In the genomic region with DNA sequence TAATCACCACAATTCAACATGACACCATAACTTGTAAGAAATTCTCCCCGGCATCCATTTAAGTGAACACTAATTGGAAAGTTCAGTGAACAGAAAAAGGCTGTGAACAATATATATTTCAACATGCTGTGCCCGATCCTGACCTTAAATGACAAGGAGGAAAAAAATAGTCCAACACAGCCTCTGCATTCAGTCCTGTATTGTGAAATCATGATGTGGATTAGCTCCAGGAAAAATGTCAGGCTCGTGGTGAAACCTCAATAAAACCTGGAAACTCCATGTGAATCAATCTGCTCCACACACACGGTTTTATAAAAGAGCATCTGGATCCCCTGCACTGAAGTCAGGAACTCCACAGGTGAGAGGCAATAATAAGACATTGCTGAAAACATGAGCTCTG, we compare ENCODE assay signal across 14 cellular contexts.
A peak's percentile ranks its signal among the peaks of the same experiment; 100 is the strongest.
DNase-seq lines count a peak whose midpoint lies in the region; ATAC-seq and TF ChIP-seq lines count a peak whose summit lies in the region.
"Had no signal": no experiment of that assay in that cellular context is flagged by ENCODE, and none has a peak within 500 bp of the region (broad histone marks: within the 10 kb centered on the region; RNA-seq: fewer than 3 reads in every experiment).

No MANE protein-coding gene starts in this region.

- POLR2A ChIA-PET in CD8-positive, alpha-beta T cell (lab: Charles Lee): no interaction called here

- no peaks in the 10 kb centered on the region for H3K9me3 Mint-ChIP-seq in CD8-positive, alpha-beta T cell
- H3K9me3 Mint-ChIP-seq: activated T-helper 1 cell treated with anti-CD3 and anti-CD28 coated beads, Interleukin-12 subunit alpha, Interleukin-12 subunit beta, Interleukin-2, Interleukin-4 antibody, amounts not matched to agents 30 ng/mL and 10 ng/mL and 1 ng/mL, durations not matched to agents 14 hours and 24 hours and 36 hours had no signal

- DNase-seq in left cardiac atrium (no peak), cardiac septum (ENCODE audit: low spot score) (no peak), astrocyte of the cerebellum (ENCODE audit: low read depth) (peak; percentile 57), glomerular visceral epithelial cell (ENCODE audit: extremely low spot score) (peak; percentile 33), upper lobe of right lung (no peak), ureter (ENCODE audit: low spot score) (no peak), sigmoid colon (no peak)
- no peak for DNase-seq in CD8-positive, alpha-beta T cell
- DNase-seq: cerebellar nuclear complex, glutamatergic neuron, NCI-H526, SHP77, testis had no signal

- WGBS in sigmoid colon, 2 donors: 34 to 59% methylated on average over 4 of the region's 4 CpGs

- H3K4me1 ChIP-seq in upper lobe of right lung (no peaks in the 10 kb centered on the region), sigmoid colon (peaks cover 0 to 7% (median 0%) of the 10 kb centered on the region in 4 donors)
- H3K4me1 ChIP-seq in CD8-positive, alpha-beta T cell (ENCODE audit: insufficient read depth, low read length): no peaks in the 10 kb centered on the region
- H3K4me1 ChIP-seq: testis had no signal

- H3K27ac ChIP-seq in upper lobe of right lung (no peak overlapping the region), sigmoid colon (no peak overlapping the region)
- H3K27ac ChIP-seq in CD8-positive, alpha-beta T cell (ENCODE audit: low read depth, low read length): no peak overlapping the region
- H3K27ac ChIP-seq: testis had no signal

- TF ChIP-seq CTCF in astrocyte of the cerebellum (IDR thresholded peaks at IDR 0.05; ENCODE audit: low read depth, low read length, missing control alignments): no peak
- no peak for TF ChIP-seq CTCF in upper lobe of right lung (IDR thresholded peaks at IDR 0.05)
- TF ChIP-seq CTCF in sigmoid colon (IDR thresholded peaks at IDR 0.05): no peak
- TF ChIP-seq CTCF in CD8-positive, alpha-beta T cell (IDR thresholded peaks at IDR 0.05): no peak

- ATAC-seq in left cardiac atrium (peak; percentile 24 to 68), upper lobe of right lung (peak; percentile 33)
- no peak for ATAC-seq in CD8-positive, alpha-beta T cell

- H3K9me3 ChIP-seq in upper lobe of right lung: no peaks in the 10 kb centered on the region
- H3K9me3 ChIP-seq in sigmoid colon: no peaks in the 10 kb centered on the region
- H3K9me3 ChIP-seq in CD8-positive, alpha-beta T cell (ENCODE audit: low read length): no peaks in the 10 kb centered on the region
- H3K9me3 ChIP-seq: testis had no signal

- in situ Hi-C loops in astrocyte of the cerebellum (cut with HindIII; ENCODE audit: low sequenced_read_pairs): no loop called here

- H3K36me3 ChIP-seq in upper lobe of right lung (no peaks in the 10 kb centered on the region), sigmoid colon (no peaks in the 10 kb centered on the region)
- H3K36me3 ChIP-seq in CD8-positive, alpha-beta T cell (ENCODE audit: insufficient read depth, low read length): no peaks in the 10 kb centered on the region

- H3K4me3 Mint-ChIP-seq in CD8-positive, alpha-beta T cell: no peak overlapping the region
- H3K4me3 Mint-ChIP-seq: activated T-helper 1 cell treated with anti-CD3 and anti-CD28 coated beads, Interleukin-12 subunit alpha, Interleukin-12 subunit beta, Interleukin-2, Interleukin-4 antibody, amounts not matched to agents 30 ng/mL and 10 ng/mL and 1 ng/mL, durations not matched to agents 14 hours and 24 hours and 36 hours had no signal

- H3K4me1 Mint-ChIP-seq in CD8-positive, alpha-beta T cell (ENCODE audit: low read depth): no peaks in the 10 kb centered on the region

- TF ChIP-seq POLR2A in sigmoid colon (IDR thresholded peaks at IDR 0.05): no peak

- intact Hi-C loops in left cardiac atrium (cut with DNase I): no loop called here
- intact Hi-C loops in cardiac septum (cut with DNase I): no loop called here
- intact Hi-C loops in upper lobe of right lung (cut with DNase I): no loop called here
- intact Hi-C loops in sigmoid colon (cut with DNase I): no loop called here
- intact Hi-C loops in CD8-positive, alpha-beta T cell (cut with DNase I, micrococcal nuclease): no loop called here

- H3K27me3 ChIP-seq in upper lobe of right lung: no peaks in the 10 kb centered on the region
- H3K27me3 ChIP-seq in sigmoid colon: no peaks in the 10 kb centered on the region
- no peaks in the 10 kb centered on the region for H3K27me3 ChIP-seq in CD8-positive, alpha-beta T cell (ENCODE audit: insufficient read depth, low read length)
- H3K27me3 ChIP-seq: testis had no signal

- no peak for TF ChIP-seq EP300 in sigmoid colon (IDR thresholded peaks at IDR 0.05)

- CTCF ChIA-PET in CD8-positive, alpha-beta T cell (lab: Charles Lee): no interaction called here

- H3K27me3 Mint-ChIP-seq in CD8-positive, alpha-beta T cell (ENCODE audit: low read depth): peaks cover 2% of the 10 kb centered on the region

- H3K27ac Mint-ChIP-seq in CD8-positive, alpha-beta T cell: no peak overlapping the region
- H3K27ac Mint-ChIP-seq: activated T-helper 1 cell treated with anti-CD3 and anti-CD28 coated beads, Interleukin-12 subunit alpha, Interleukin-12 subunit beta, Interleukin-2, Interleukin-4 antibody, amounts not matched to agents 30 ng/mL and 10 ng/mL and 1 ng/mL, durations not matched to agents 14 hours and 24 hours and 36 hours had no signal

- no peak overlapping the region for H3K4me3 ChIP-seq in astrocyte of the cerebellum (ENCODE audit: low read depth, low read length)
- H3K4me3 ChIP-seq in upper lobe of right lung: no peak overlapping the region
- H3K4me3 ChIP-seq in sigmoid colon: no peak overlapping the region
- H3K4me3 ChIP-seq in CD8-positive, alpha-beta T cell (ENCODE audit: low read depth, low read length): no peak overlapping the region
- H3K4me3 ChIP-seq: testis had no signal

- no peaks in the 10 kb centered on the region for H3K36me3 Mint-ChIP-seq in CD8-positive, alpha-beta T cell

Comparison
In these comparisons a context has a peak if more than half of its experiments do, and no peak if none do; other contexts are left out.
1. DNase-seq: peak in astrocyte of the cerebellum (single experiment) and glomerular visceral epithelial cell (single experiment); none in left cardiac atrium (single experiment), cardiac septum (single experiment), upper lobe of right lung (single experiment), ureter (single experiment), sigmoid colon (single experiment) and CD8-positive, alpha-beta T cell (0 of 7).